Comparison of ENCODE assay signal across 19 cellular contexts in genomic region chr9:3028535-3028934, GRCh38.
DNase-seq lines count a peak whose midpoint lies in the region; ATAC-seq lines count a peak whose summit lies in the region.
"Had no signal": no experiment of that assay in that cellular context is flagged by ENCODE, and none has a peak within 500 bp of the region (broad histone marks: within the 10 kb centered on the region; RNA-seq: fewer than 3 reads in every experiment).

No MANE protein-coding gene starts in this region.

- no peak for ATAC-seq in GM19351 (IDR thresholded peaks at IDR 0.05; ENCODE audit: unreplicated experiment)
- ATAC-seq: left cardiac atrium; Right ventricle myocardium inferior; stimulated activated effector memory CD8-positive, alpha-beta T cell treated with anti-CD3 and anti-CD28 coated beads, Interleukin-12 subunit alpha, Interleukin-12 subunit beta, amount 100 ng/mL, for 72 hours had no signal

- DNase-seq in COR-L47 (lab: John Stamatoyannopoulos, UW) (peak; percentile 20), HT1080 (ENCODE audit: low read depth) (peak; percentile 10), NCI-H69 (lab: John Stamatoyannopoulos, UW) (peak; percentile 94), midbrain (lab: John Stamatoyannopoulos, UW) (peak; percentile 15), UCSD-AML1 (lab: John Stamatoyannopoulos, UW; ENCODE audit: unreplicated experiment) (no peak), germinal center (ENCODE audit: low spot score) (no peak), GM19240 (ENCODE audit: insufficient read length, low spot score) (no peak)
- DNase-seq: ACHN; activated naive CD4-positive, alpha-beta T cell treated with anti-CD3 and anti-CD28 coated beads, Interleukin-2, amount 50 U/mL, for 16 hours; brain microvascular endothelial cell; DND-41; foreskin fibroblast; HCEC 1CT; left cardiac atrium; NCI-H1436; NCI-H510A had no signal

Comparison
In these comparisons a context has a peak if more than half of its experiments do, and no peak if none do; other contexts are left out.
1. DNase-seq: peak in COR-L47 (single experiment), HT1080 (single experiment), NCI-H69 (single experiment) and midbrain (single experiment); none in UCSD-AML1 (single experiment), germinal center (single experiment) and GM19240 (single experiment).